ENCODE assay signal across 18 cellular contexts in the genomic region with DNA sequence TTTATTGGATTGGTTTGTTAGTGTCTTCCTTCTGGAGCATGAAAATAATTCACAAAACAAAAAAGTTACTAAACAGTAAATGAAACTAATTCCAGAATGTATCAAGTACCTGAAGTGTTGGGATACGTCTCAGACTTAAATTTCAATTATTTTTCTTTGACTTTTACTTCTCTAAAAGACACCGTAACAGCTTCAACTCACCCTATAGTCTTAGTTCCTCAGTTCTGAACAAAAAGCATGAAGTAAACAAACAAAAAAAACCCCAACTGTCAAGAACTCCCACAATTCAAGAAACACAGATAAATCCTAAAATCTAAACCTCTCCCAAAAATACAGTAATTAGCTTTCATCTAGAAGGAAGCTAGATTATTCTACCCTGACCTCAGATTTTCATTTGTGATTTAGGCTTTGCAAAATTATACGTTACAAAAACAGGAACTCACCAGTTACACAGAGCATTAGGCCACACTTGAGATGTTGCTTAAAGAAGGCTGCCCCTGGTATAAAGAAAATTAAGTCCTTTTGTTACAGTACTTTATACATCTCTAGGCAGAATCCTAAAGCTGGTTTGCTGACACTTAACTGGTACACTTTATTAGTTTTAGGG. TPM values are rescaled to one million over a fixed set of nuclear protein-coding genes. Genes with fewer than 3 reads are reported as not detected.
DNase-seq lines count a peak whose midpoint lies in the region; ATAC-seq, FAIRE-seq and TF ChIP-seq lines count a peak whose summit lies in the region.
"Had no signal": no experiment of that assay in that cellular context is flagged by ENCODE, and none has a peak within 500 bp of the region (broad histone marks: within the 10 kb centered on the region; RNA-seq: fewer than 3 reads in every experiment).

No MANE protein-coding gene starts in this region.

- 33 to 51% (median 45%) methylated on average over 3 of the region's 3 CpGs for WGBS in spleen, 5 donors

- no peaks in the 10 kb centered on the region for H3K9me3 ChIP-seq in spleen
- H3K9me3 ChIP-seq: right atrium auricular region had no signal

- FAIRE-seq in GM19239 (lab: Jason Lieb, UNC), result peak; percentile 79

- TF ChIP-seq CTCF in activated B cell treated with CpG ODN at 0.5 μM for 24 hours (IDR thresholded peaks at IDR 0.05) (no peak), spleen (IDR thresholded peaks at IDR 0.05 in 8 of 11, conservative IDR thresholded peaks at IDR 0.05 in 3 of 11) (no peak), RWPE1 (conservative IDR thresholded peaks at IDR 0.05; ENCODE audit: low read depth) (no peak)

- DNase-seq in GM19239 (ENCODE audit: insufficient read length, low spot score) (no peak), NCI-H2227 (lab: John Stamatoyannopoulos, UW; ENCODE audit: unreplicated experiment) (peak; percentile 36), activated B cell treated with CpG ODN at 0.5 μM for 24 hours (no peak), spleen (no peak), NCI-H2107 (lab: John Stamatoyannopoulos, UW) (no peak), SHP77 (lab: John Stamatoyannopoulos, UW) (no peak), RWPE1 (ENCODE audit: low spot score) (no peak), NCI-H1048 (lab: John Stamatoyannopoulos, UW) (no peak)
- DNase-seq: activated CD4-positive, alpha-beta T cell treated with anti-CD3 and anti-CD28 coated beads, Interleukin-2, amount 10 ng/mL, durations not matched to agents 24 days and 14 days; activated T-cell treated with anti-CD3 and anti-CD28 coated beads, Interleukin-2, amount 50 U/mL, for 24 hours; CD4-positive, alpha-beta memory T cell; H7; head of caudate nucleus; PC-3; stimulated activated CD4-positive, alpha-beta T cell treated with anti-CD3 and anti-CD28 coated beads, Interleukin-4, amount 100 ng/mL, for 4 hours; stimulated activated naive CD4-positive, alpha-beta T cell treated with Interleukin-2 at 50 U/mL for 16 hours had no signal

- peak overlapping the region; percentile 0 to 84 (median 64) for H3K27ac ChIP-seq in spleen
- no peak overlapping the region for H3K27ac ChIP-seq in RWPE1
- H3K27ac ChIP-seq: right atrium auricular region had no signal

- CTCF ChIA-PET in activated B cell treated with CpG ODN at 0.5 μM for 24 hours (lab: Charles Lee), result no interaction called here
- CTCF ChIA-PET in RWPE1 (lab: Yijun Ruan, JAX), result interaction anchor here (0.7 kb wide), 1 partner anchor 181 kb away, joined by 3 read pairs; no protein-coding TSS in a partner anchor

- ATAC-seq in activated B cell treated with CpG ODN at 0.5 μM for 24 hours (ENCODE audit: low read depth), result peak; percentile 68
- ATAC-seq: PC-3 had no signal

- POLR2A ChIA-PET in activated B cell treated with CpG ODN at 0.5 μM for 24 hours (lab: Charles Lee) (interaction anchor here (1.0 to 2.2 kb wide), 2 partner anchors 10 to 47 kb away, joined by 3 to 19 read pairs; partner anchors contain the start of genes DTD2 and HEATR5A), RWPE1 (lab: Yijun Ruan, JAX; ENCODE audit: low non-redundant PET) (no interaction called here)

- H3K9me3 Mint-ChIP-seq in activated B cell treated with CpG ODN at 0.5 μM for 24 hours, result no peaks in the 10 kb centered on the region
- H3K9me3 Mint-ChIP-seq: activated CD4-positive, alpha-beta T cell treated with anti-CD3 and anti-CD28 coated beads, Interleukin-2, amount 10 ng/mL, durations not matched to agents 24 days and 14 days; activated T-cell treated with anti-CD3 and anti-CD28 coated beads, Interleukin-2, amount 50 U/mL, for 24 hours; CD4-positive, alpha-beta memory T cell; T-helper 1 cell treated with Interleukin-12 subunit alpha and Interleukin-12 subunit beta and Interleukin-4 antibody, amounts not matched to agents 30 μg/mL and 1 μg/mL, for 36 hours had no signal

- TF ChIP-seq POLR2A in spleen (IDR thresholded peaks at IDR 0.05), result no peak

- H3K36me3 Mint-ChIP-seq in activated B cell treated with CpG ODN at 0.5 μM for 24 hours (ENCODE audit: low read depth), result no peaks in the 10 kb centered on the region

- intact Hi-C loops in activated B cell treated with CpG ODN at 0.5 μM for 24 hours (cut with micrococcal nuclease) (loop anchor here (1.0 kb wide), 1 partner anchor 10 kb away; the partner anchor contains the start of gene HEATR5A), spleen (cut with DNase I; ENCODE audit: low total_unique reads) (no loop called here)

- H3K4me3 ChIP-seq in spleen, result peak overlapping the region in 1 of 8 donors; percentile 37
- H3K4me3 ChIP-seq: right atrium auricular region had no signal

- peak overlapping the region; percentile 89 for H3K27ac Mint-ChIP-seq in activated B cell treated with CpG ODN at 0.5 μM for 24 hours
- H3K27ac Mint-ChIP-seq: activated CD4-positive, alpha-beta T cell treated with anti-CD3 and anti-CD28 coated beads, Interleukin-2, amount 10 ng/mL, durations not matched to agents 24 days and 14 days; activated T-cell treated with anti-CD3 and anti-CD28 coated beads, Interleukin-2, amount 50 U/mL, for 24 hours; CD4-positive, alpha-beta memory T cell; T-helper 1 cell treated with Interleukin-12 subunit alpha and Interleukin-12 subunit beta and Interleukin-4 antibody, amounts not matched to agents 30 μg/mL and 1 μg/mL, for 36 hours had no signal

- peak overlapping the region; percentile 69 for H3K4me3 Mint-ChIP-seq in activated B cell treated with CpG ODN at 0.5 μM for 24 hours
- H3K4me3 Mint-ChIP-seq: activated CD4-positive, alpha-beta T cell treated with anti-CD3 and anti-CD28 coated beads, Interleukin-2, amount 10 ng/mL, durations not matched to agents 24 days and 14 days; activated T-cell treated with anti-CD3 and anti-CD28 coated beads, Interleukin-2, amount 50 U/mL, for 24 hours; CD4-positive, alpha-beta memory T cell; T-helper 1 cell treated with Interleukin-12 subunit alpha and Interleukin-12 subunit beta and Interleukin-4 antibody, amounts not matched to agents 30 μg/mL and 1 μg/mL, for 36 hours had no signal

- H3K36me3 ChIP-seq in spleen, result no peaks in the 10 kb centered on the region
- H3K36me3 ChIP-seq: right atrium auricular region had no signal

- H3K27me3 ChIP-seq in spleen (replicated peaks in 1 of 7), result no peaks in the 10 kb centered on the region
- H3K27me3 ChIP-seq: right atrium auricular region had no signal

- H3K4me1 ChIP-seq in spleen, result peaks cover 6 to 62% (median 36%) of the 10 kb centered on the region in 6 donors

- peaks cover 19% of the 10 kb centered on the region for H3K4me1 Mint-ChIP-seq in activated B cell treated with CpG ODN at 0.5 μM for 24 hours

- no peaks in the 10 kb centered on the region for H3K27me3 Mint-ChIP-seq in activated B cell treated with CpG ODN at 0.5 μM for 24 hours
- H3K27me3 Mint-ChIP-seq: activated CD4-positive, alpha-beta T cell treated with anti-CD3 and anti-CD28 coated beads, Interleukin-2, amount 10 ng/mL, durations not matched to agents 24 days and 14 days; activated T-cell treated with anti-CD3 and anti-CD28 coated beads, Interleukin-2, amount 50 U/mL, for 24 hours; CD4-positive, alpha-beta memory T cell had no signal

RNA-seq across cellular contexts. Expression of gene HEATR5A, which starts 10.2 kb away (rescaled TPM):
- 11.1 and 13.2 TPM in 2 replicates for total RNA-seq in activated B cell treated with CpG ODN at 0.5 μM for 24 hours
- 10 to 100 TPM; 22.1 to 52.2 (median 36.0) TPM for total RNA-seq in spleen
- 1 to 10 TPM; 4.4 to 7.5 (median 5.0) TPM for polyA plus RNA-seq in spleen

RNA-seq across cellular contexts. Expression of gene DTD2, which starts 47.2 kb away (rescaled TPM):
- total RNA-seq in activated B cell treated with CpG ODN at 0.5 μM for 24 hours (19.8 and 21.3 TPM in 2 replicates), spleen (10 to 100 TPM; 14.2 to 27.7 (median 18.3) TPM)
- 10 to 100 TPM in 1 of 3 donors, 1 to 10 TPM in 2; 5.6 to 15.4 (median 9.8) TPM for polyA plus RNA-seq in spleen
